ENCODE assay signal across 21 cellular contexts in the genomic region with DNA sequence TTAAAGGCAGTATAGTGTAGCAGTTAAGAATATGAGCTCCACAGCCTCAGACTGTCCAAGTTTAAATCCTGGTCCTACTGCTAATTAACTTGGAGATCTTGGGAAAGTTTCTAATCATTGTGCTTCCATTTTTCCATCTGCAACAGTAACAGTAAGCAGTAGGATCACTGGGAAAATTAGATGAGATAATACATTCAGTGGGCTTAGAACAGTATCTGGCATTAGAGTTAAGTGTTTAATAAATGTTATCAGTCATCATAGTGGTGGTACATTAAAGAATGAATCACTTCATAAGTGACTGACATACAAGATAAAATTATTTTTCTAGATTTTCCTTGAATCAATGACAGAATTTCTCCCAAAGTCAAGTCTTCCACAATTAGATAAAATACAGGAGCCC.
"Had no signal": no experiment of that assay in that cellular context is flagged by ENCODE, and none has a peak within 500 bp of the region (broad histone marks: within the 10 kb centered on the region; RNA-seq: fewer than 3 reads in every experiment).

No MANE protein-coding gene starts in this region.

- H3K27ac Mint-ChIP-seq: activated B cell treated with CpG ODN at 0.5 μM for 24 hours; activated CD4-positive, alpha-beta T cell treated with anti-CD3 and anti-CD28 coated beads, Interleukin-2, amount 10 ng/mL, durations not matched to agents 24 days and 14 days; activated CD8-positive, alpha-beta T cell treated with anti-CD3 and anti-CD28 coated beads, Interleukin-2, amount 10 ng/mL, durations not matched to agents 7 days and 5 days; activated naive CD8-positive, alpha-beta T cell; activated T-cell treated with anti-CD3 and anti-CD28 coated beads, Interleukin-2, amount 50 U/mL, for 72 hours; dendritic cell treated with granulocyte-macrophage colony-stimulating factor and Interleukin-4, amounts not matched to agents 40 ng/mL and 50 ng/mL, for 4 days; effector memory CD8-positive, alpha-beta T cell; immature natural killer cell; stimulated activated naive CD8-positive, alpha-beta T cell treated with anti-CD3 and anti-CD28 coated beads, Interleukin-15, Interleukin-2, amounts not matched to agents 100 ng/mL and 50 ng/mL, for 24 hours had no signal

- H3K9me3 ChIP-seq: lower lobe of right lung had no signal

- H3K4me3 ChIP-seq: lower lobe of right lung, skin epidermis had no signal

- H3K4me3 Mint-ChIP-seq: activated B cell treated with CpG ODN at 0.5 μM for 24 hours; activated CD4-positive, alpha-beta T cell treated with anti-CD3 and anti-CD28 coated beads, Interleukin-2, amount 10 ng/mL, durations not matched to agents 24 days and 14 days; activated CD8-positive, alpha-beta T cell treated with anti-CD3 and anti-CD28 coated beads, Interleukin-2, amount 10 ng/mL, durations not matched to agents 7 days and 5 days; activated naive CD8-positive, alpha-beta T cell; activated T-cell treated with anti-CD3 and anti-CD28 coated beads, Interleukin-2, amount 50 U/mL, for 72 hours; dendritic cell treated with granulocyte-macrophage colony-stimulating factor and Interleukin-4, amounts not matched to agents 40 ng/mL and 50 ng/mL, for 4 days; effector memory CD8-positive, alpha-beta T cell; immature natural killer cell; naive B cell; stimulated activated naive CD8-positive, alpha-beta T cell treated with anti-CD3 and anti-CD28 coated beads, Interleukin-15, Interleukin-2, amounts not matched to agents 100 ng/mL and 50 ng/mL, for 24 hours had no signal

- H3K27me3 Mint-ChIP-seq: dendritic cell treated with granulocyte-macrophage colony-stimulating factor and Interleukin-4, amounts not matched to agents 40 ng/mL and 50 ng/mL, for 4 days had no signal

- DNase-seq: activated B cell treated with CpG ODN at 0.5 μM for 24 hours; activated CD4-positive, alpha-beta T cell treated with anti-CD3 and anti-CD28 coated beads, Interleukin-2, amount 10 ng/mL, durations not matched to agents 24 days and 14 days; activated CD8-positive, alpha-beta memory T cell treated with anti-CD3 and anti-CD28 coated beads, Interleukin-2, amount 50 U/mL, for 4 hours; activated CD8-positive, alpha-beta T cell treated with anti-CD3 and anti-CD28 coated beads, Interleukin-2, amount 10 ng/mL, durations not matched to agents 7 days and 5 days; activated gamma-delta T cell treated with Interleukin-2 at 50 U/mL for 16 hours; activated T-cell treated with anti-CD3 and anti-CD28 coated beads, Interleukin-2, amount 50 U/mL, for 72 hours; amniotic stem cell; cerebellar nuclear complex; effector memory CD8-positive, alpha-beta T cell; immature natural killer cell; left cardiac atrium; lower lobe of right lung; naive B cell; stimulated activated CD4-positive, alpha-beta T cell treated with anti-CD3 and anti-CD28 coated beads, Interleukin-15, amount 100 ng/mL, for 24 hours; stimulated activated CD4-positive, alpha-beta T cell treated with anti-CD3 and anti-CD28 coated beads, Interleukin-4, amount 100 ng/mL, for 4 hours; stimulated activated CD8-positive, alpha-beta memory T cell treated with anti-CD3 and anti-CD28 coated beads, Interleukin-4, amount 100 ng/mL, for 48 hours; SW 1271 had no signal

- ATAC-seq: activated CD8-positive, alpha-beta T cell treated with anti-CD3 and anti-CD28 coated beads, Interleukin-2, amount 10 ng/mL, durations not matched to agents 7 days and 5 days; activated T-cell treated with anti-CD3 and anti-CD28 coated beads, Interleukin-2, amount 50 U/mL, for 72 hours; effector memory CD8-positive, alpha-beta T cell had no signal

- H3K4me1 Mint-ChIP-seq: activated CD4-positive, alpha-beta T cell treated with anti-CD3 and anti-CD28 coated beads, Interleukin-2, amount 10 ng/mL, durations not matched to agents 24 days and 14 days; immature natural killer cell had no signal

- H3K9me3 Mint-ChIP-seq: activated B cell treated with CpG ODN at 0.5 μM for 24 hours; activated CD4-positive, alpha-beta T cell treated with anti-CD3 and anti-CD28 coated beads, Interleukin-2, amount 10 ng/mL, durations not matched to agents 24 days and 14 days; activated T-cell treated with anti-CD3 and anti-CD28 coated beads, Interleukin-2, amount 50 U/mL, for 72 hours; effector memory CD8-positive, alpha-beta T cell; immature natural killer cell; naive B cell; stimulated activated naive CD8-positive, alpha-beta T cell treated with anti-CD3 and anti-CD28 coated beads, Interleukin-15, Interleukin-2, amounts not matched to agents 100 ng/mL and 50 ng/mL, for 24 hours had no signal

- H3K36me3 Mint-ChIP-seq: activated naive CD8-positive, alpha-beta T cell; immature natural killer cell; naive B cell had no signal
